8 cellular contexts compared by ENCODE assay signal in the genomic region with DNA sequence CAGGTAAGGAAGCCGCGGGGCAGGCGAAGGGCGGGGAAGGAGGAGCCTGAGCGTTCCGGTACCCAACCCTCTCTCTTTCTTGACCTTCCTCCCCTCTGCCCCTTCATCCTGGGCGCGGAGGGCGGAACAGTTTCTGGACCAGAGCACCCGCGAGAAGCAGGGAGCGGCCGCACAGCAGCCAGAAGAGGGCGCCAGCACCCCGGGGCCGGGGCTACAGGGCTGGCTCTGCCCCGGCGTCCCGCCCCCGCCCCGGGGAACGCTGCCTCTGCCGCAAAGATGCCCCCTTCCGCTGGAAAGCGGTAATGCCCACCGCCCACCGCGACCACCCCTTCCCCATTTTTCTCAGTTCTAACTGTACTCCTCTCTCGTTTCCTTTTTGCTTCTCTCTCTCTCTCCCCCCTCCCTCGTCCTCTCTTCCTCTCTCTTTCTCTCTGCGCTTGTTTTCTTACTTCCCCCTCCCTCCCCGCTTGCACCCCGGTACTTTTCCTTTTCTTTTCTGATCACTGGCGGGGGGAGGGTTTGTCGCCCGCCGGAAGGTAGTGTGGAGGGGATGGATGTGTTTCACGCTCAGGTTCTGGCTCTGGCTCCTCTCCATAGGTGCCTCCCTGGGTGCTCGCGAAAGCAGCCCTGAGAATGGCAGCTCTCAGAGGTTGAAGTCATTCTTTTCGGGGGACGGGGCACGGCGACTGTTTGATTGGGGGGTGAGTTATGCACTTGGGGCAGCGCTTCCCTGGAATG. TPM values are rescaled to one million over a fixed set of nuclear protein-coding genes. Genes with fewer than 3 reads are reported as not detected.
A peak's percentile ranks its signal among the peaks of the same experiment; 100 is the strongest.
DNase-seq lines count a peak whose midpoint lies in the region; ATAC-seq and TF ChIP-seq lines count a peak whose summit lies in the region.

No MANE protein-coding gene starts in this region.

- peaks cover 27% of the 10 kb centered on the region for H3K4me1 ChIP-seq in muscle layer of colon (ENCODE audit: insufficient read depth, low read length)

- peak; percentile 70 for DNase-seq in AG09319 (ENCODE audit: extremely low read depth, low read depth)
- DNase-seq in NCI-H748 treated with DMSO at 0.1 percent for 48 hours (lab: John Stamatoyannopoulos, UW) = peak; percentile 63
- peak; percentile 96 for DNase-seq in activated CD8-positive, alpha-beta memory T cell treated with anti-CD3 and anti-CD28 coated beads, Interleukin-2, amount 50 U/mL, for 4 hours
- DNase-seq in epithelial cell of proximal tubule (ENCODE audit: low read depth) = no peak
- peak; percentile 81 to 92 for DNase-seq in stimulated activated CD8-positive, alpha-beta memory T cell treated with anti-CD3 and anti-CD28 coated beads, Interleukin-7, amount 100 ng/mL, for 1 hour (ENCODE audit: low read depth in 2 of 2)

- TF ChIP-seq CTCF in AG09319 (IDR thresholded peaks at IDR 0.05; ENCODE audit: low read depth, low read length) = peak; percentile 90
- TF ChIP-seq CTCF in epithelial cell of proximal tubule (conservative IDR thresholded peaks at IDR 0.05; ENCODE audit: low read depth, low read length) = peak; percentile 65

- H3K27ac ChIP-seq in muscle layer of colon (ENCODE audit: low read depth, low read length) = peak overlapping the region; percentile 80

- peak overlapping the region; percentile 52 for H3K9ac ChIP-seq in muscle layer of colon (ENCODE audit: low read length)

- ATAC-seq in GM18909 (IDR thresholded peaks at IDR 0.05; ENCODE audit: poor library complexity, unreplicated experiment) (peak; percentile 93), HG03139 (IDR thresholded peaks at IDR 0.05; ENCODE audit: unreplicated experiment) (peak; percentile 93)

- peaks cover 2% of the 10 kb centered on the region for H3K9me3 ChIP-seq in muscle layer of colon (ENCODE audit: low read length)

- peak overlapping the region; percentile 72 for H3K4me3 ChIP-seq in epithelial cell of proximal tubule (ENCODE audit: low read depth, low read length)
- peak overlapping the region; percentile 96 to 100 for H3K4me3 ChIP-seq in muscle layer of colon (ENCODE audit: low read depth in 1 of 2, low read length in 2 of 2)

- no peaks in the 10 kb centered on the region for H3K27me3 ChIP-seq in muscle layer of colon (ENCODE audit: control insufficient read depth in 1 of 2, insufficient read depth in 2 of 2, low read length in 2 of 2)

- H3K36me3 ChIP-seq in muscle layer of colon (ENCODE audit: insufficient read depth, low read length) = no peaks in the 10 kb centered on the region

RNA-seq across cellular contexts. Expression of gene PRDM8, which starts 13.1 kb away (rescaled TPM):
- 0.51 and 3.7 TPM in 2 replicates for total RNA-seq in epithelial cell of proximal tubule
